1 cellular context compared by ENCODE assay signal in the genomic region with DNA sequence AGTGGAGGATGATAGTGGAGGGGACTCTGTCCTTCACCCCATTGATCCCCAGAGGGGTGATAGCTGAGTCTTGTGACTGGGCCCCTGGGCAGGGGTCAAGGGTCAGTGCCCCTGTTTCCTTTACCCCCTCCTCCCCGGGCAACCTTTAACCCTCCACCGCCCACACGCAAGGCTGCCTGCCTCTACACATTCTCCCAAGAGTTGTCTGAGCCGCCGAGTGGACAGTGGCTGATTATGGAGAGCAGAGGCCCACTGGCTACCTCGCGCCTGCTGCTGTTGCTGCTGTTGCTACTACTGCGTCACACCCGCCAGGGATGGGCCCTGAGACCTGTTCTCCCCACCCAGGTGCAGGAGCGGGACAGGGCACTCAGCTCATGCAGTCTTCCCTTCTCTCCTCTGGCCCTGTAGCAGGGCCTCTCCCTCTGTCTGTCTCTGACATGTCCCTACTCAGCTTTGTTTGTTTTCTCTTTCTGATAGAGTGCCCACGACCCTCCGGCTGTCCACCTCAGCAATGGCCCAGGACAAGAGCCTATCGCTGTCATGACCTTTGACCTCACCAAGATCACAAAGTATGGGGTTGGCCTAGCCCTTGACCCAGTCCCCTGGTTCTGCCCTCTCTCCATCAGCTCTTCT.
TF ChIP-seq lines count a peak whose summit lies in the region.

A gene with protein sequence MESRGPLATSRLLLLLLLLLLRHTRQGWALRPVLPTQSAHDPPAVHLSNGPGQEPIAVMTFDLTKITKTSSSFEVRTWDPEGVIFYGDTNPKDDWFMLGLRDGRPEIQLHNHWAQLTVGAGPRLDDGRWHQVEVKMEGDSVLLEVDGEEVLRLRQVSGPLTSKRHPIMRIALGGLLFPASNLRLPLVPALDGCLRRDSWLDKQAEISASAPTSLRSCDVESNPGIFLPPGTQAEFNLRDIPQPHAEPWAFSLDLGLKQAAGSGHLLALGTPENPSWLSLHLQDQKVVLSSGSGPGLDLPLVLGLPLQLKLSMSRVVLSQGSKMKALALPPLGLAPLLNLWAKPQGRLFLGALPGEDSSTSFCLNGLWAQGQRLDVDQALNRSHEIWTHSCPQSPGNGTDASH (plus strand): TSS at position 197 of the 633 bp plus-strand sequence. CDS start 38 bp downstream, at position 235.

TF ChIP-seq in HepG2, 621 proteins besides CTCF, POLR2A, EP300 and RAD21 (continued from another document and continues in another):
- TF ChIP-seq, protein P1, sequence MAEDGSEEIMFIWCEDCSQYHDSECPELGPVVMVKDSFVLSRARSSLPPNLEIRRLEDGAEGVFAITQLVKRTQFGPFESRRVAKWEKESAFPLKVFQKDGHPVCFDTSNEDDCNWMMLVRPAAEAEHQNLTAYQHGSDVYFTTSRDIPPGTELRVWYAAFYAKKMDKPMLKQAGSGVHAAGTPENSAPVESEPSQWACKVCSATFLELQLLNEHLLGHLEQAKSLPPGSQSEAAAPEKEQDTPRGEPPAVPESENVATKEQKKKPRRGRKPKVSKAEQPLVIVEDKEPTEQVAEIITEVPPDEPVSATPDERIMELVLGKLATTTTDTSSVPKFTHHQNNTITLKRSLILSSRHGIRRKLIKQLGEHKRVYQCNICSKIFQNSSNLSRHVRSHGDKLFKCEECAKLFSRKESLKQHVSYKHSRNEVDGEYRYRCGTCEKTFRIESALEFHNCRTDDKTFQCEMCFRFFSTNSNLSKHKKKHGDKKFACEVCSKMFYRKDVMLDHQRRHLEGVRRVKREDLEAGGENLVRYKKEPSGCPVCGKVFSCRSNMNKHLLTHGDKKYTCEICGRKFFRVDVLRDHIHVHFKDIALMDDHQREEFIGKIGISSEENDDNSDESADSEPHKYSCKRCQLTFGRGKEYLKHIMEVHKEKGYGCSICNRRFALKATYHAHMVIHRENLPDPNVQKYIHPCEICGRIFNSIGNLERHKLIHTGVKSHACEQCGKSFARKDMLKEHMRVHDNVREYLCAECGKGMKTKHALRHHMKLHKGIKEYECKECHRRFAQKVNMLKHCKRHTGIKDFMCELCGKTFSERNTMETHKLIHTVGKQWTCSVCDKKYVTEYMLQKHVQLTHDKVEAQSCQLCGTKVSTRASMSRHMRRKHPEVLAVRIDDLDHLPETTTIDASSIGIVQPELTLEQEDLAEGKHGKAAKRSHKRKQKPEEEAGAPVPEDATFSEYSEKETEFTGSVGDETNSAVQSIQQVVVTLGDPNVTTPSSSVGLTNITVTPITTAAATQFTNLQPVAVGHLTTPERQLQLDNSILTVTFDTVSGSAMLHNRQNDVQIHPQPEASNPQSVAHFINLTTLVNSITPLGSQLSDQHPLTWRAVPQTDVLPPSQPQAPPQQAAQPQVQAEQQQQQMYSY (CRISPR knock-in tag; IDR thresholded peaks at IDR 0.05): no peak
- no peak for TF ChIP-seq POLR2G (IDR thresholded peaks at IDR 0.05; ENCODE audit: low read depth, low read length)
- TF ChIP-seq EEA1 (CRISPR knock-in tag; IDR thresholded peaks at IDR 0.05; ENCODE audit: borderline replicate concordance): no peak
- TF ChIP-seq ZFP62 (CRISPR knock-in tag; IDR thresholded peaks at IDR 0.05): no peak
- no peak for TF ChIP-seq ZNF569 (CRISPR knock-in tag; IDR thresholded peaks at IDR 0.05; ENCODE audit: borderline replicate concordance)
- TF ChIP-seq, protein P2, sequence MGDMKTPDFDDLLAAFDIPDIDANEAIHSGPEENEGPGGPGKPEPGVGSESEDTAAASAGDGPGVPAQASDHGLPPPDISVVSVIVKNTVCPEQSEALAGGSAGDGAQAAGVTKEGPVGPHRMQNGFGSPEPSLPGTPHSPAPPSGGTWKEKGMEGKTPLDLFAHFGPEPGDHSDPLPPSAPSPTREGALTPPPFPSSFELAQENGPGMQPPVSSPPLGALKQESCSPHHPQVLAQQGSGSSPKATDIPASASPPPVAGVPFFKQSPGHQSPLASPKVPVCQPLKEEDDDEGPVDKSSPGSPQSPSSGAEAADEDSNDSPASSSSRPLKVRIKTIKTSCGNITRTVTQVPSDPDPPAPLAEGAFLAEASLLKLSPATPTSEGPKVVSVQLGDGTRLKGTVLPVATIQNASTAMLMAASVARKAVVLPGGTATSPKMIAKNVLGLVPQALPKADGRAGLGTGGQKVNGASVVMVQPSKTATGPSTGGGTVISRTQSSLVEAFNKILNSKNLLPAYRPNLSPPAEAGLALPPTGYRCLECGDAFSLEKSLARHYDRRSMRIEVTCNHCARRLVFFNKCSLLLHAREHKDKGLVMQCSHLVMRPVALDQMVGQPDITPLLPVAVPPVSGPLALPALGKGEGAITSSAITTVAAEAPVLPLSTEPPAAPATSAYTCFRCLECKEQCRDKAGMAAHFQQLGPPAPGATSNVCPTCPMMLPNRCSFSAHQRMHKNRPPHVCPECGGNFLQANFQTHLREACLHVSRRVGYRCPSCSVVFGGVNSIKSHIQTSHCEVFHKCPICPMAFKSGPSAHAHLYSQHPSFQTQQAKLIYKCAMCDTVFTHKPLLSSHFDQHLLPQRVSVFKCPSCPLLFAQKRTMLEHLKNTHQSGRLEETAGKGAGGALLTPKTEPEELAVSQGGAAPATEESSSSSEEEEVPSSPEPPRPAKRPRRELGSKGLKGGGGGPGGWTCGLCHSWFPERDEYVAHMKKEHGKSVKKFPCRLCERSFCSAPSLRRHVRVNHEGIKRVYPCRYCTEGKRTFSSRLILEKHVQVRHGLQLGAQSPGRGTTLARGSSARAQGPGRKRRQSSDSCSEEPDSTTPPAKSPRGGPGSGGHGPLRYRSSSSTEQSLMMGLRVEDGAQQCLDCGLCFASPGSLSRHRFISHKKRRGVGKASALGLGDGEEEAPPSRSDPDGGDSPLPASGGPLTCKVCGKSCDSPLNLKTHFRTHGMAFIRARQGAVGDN (CRISPR knock-in tag; IDR thresholded peaks at IDR 0.05): peak; percentile 87
- TF ChIP-seq, protein P3, sequence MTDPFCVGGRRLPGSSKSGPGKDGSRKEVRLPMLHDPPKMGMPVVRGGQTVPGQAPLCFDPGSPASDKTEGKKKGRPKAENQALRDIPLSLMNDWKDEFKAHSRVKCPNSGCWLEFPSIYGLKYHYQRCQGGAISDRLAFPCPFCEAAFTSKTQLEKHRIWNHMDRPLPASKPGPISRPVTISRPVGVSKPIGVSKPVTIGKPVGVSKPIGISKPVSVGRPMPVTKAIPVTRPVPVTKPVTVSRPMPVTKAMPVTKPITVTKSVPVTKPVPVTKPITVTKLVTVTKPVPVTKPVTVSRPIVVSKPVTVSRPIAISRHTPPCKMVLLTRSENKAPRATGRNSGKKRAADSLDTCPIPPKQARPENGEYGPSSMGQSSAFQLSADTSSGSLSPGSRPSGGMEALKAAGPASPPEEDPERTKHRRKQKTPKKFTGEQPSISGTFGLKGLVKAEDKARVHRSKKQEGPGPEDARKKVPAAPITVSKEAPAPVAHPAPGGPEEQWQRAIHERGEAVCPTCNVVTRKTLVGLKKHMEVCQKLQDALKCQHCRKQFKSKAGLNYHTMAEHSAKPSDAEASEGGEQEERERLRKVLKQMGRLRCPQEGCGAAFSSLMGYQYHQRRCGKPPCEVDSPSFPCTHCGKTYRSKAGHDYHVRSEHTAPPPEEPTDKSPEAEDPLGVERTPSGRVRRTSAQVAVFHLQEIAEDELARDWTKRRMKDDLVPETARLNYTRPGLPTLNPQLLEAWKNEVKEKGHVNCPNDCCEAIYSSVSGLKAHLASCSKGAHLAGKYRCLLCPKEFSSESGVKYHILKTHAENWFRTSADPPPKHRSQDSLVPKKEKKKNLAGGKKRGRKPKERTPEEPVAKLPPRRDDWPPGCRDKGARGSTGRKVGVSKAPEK (CRISPR knock-in tag; IDR thresholded peaks at IDR 0.05; ENCODE audit: borderline replicate concordance): no peak
- TF ChIP-seq, protein P4, sequence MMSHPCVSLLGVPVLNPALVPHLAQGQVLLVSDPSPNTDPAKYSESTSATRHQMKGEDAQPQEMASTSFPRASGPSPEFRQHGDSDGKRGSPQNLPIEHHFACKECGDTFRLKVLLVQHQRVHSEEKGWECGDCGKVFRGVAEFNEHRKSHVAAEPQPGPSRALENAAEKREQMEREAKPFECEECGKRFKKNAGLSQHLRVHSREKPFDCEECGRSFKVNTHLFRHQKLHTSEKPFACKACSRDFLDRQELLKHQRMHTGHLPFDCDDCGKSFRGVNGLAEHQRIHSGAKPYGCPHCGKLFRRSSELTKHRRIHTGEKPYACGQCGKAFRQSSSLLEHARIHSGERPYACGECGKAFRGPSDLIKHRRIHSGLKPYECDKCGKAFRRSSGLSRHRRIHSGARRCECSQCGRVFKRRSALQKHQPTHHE (CRISPR knock-in tag; IDR thresholded peaks at IDR 0.05; ENCODE audit: borderline replicate concordance): no peak
- no peak for TF ChIP-seq HMG20A (CRISPR knock-in tag; IDR thresholded peaks at IDR 0.05; ENCODE audit: borderline replicate concordance)
- no peak for TF ChIP-seq ZNF546 (CRISPR knock-in tag; conservative IDR thresholded peaks at IDR 0.05)
- TF ChIP-seq PHF20 (CRISPR knock-in tag; IDR thresholded peaks at IDR 0.05): no peak
- TF ChIP-seq ZNF781 (CRISPR knock-in tag; IDR thresholded peaks at IDR 0.05; ENCODE audit: borderline replicate concordance, not compliant biosample characterization): no peak
- TF ChIP-seq, protein P5, sequence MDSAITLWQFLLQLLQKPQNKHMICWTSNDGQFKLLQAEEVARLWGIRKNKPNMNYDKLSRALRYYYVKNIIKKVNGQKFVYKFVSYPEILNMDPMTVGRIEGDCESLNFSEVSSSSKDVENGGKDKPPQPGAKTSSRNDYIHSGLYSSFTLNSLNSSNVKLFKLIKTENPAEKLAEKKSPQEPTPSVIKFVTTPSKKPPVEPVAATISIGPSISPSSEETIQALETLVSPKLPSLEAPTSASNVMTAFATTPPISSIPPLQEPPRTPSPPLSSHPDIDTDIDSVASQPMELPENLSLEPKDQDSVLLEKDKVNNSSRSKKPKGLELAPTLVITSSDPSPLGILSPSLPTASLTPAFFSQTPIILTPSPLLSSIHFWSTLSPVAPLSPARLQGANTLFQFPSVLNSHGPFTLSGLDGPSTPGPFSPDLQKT (CRISPR knock-in tag; IDR thresholded peaks at IDR 0.05; ENCODE audit: borderline replicate concordance): no peak
- TF ChIP-seq HNF4G (IDR thresholded peaks at IDR 0.05; ENCODE audit: borderline replicate concordance, low read depth, low read length): peak; percentile 86
- TF ChIP-seq HNF4G (CRISPR knock-in tag; IDR thresholded peaks at IDR 0.05; ENCODE audit: borderline replicate concordance, low read depth): peak; percentile 59; the same call in 1 of the 2 replicates
- TF ChIP-seq, protein P6, sequence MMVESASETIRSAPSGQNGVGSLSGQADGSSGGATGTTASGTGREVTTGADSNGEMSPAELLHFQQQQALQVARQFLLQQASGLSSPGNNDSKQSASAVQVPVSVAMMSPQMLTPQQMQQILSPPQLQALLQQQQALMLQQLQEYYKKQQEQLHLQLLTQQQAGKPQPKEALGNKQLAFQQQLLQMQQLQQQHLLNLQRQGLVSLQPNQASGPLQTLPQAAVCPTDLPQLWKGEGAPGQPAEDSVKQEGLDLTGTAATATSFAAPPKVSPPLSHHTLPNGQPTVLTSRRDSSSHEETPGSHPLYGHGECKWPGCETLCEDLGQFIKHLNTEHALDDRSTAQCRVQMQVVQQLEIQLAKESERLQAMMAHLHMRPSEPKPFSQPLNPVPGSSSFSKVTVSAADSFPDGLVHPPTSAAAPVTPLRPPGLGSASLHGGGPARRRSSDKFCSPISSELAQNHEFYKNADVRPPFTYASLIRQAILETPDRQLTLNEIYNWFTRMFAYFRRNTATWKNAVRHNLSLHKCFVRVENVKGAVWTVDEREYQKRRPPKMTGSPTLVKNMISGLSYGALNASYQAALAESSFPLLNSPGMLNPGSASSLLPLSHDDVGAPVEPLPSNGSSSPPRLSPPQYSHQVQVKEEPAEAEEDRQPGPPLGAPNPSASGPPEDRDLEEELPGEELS (CRISPR knock-in tag; IDR thresholded peaks at IDR 0.05): no peak; the same call in 1 of the 2 replicates
- no peak for TF ChIP-seq ZNF775 (CRISPR knock-in tag; IDR thresholded peaks at IDR 0.05; ENCODE audit: borderline replicate concordance)
- no peak for TF ChIP-seq MLLT10 (CRISPR knock-in tag; IDR thresholded peaks at IDR 0.05)
- TF ChIP-seq THYN1 (CRISPR knock-in tag; IDR thresholded peaks at IDR 0.05; ENCODE audit: borderline replicate concordance, low read depth): no peak
- TF ChIP-seq ZFP82 (CRISPR knock-in tag; IDR thresholded peaks at IDR 0.05; ENCODE audit: borderline replicate concordance): no peak
- TF ChIP-seq, protein P7, sequence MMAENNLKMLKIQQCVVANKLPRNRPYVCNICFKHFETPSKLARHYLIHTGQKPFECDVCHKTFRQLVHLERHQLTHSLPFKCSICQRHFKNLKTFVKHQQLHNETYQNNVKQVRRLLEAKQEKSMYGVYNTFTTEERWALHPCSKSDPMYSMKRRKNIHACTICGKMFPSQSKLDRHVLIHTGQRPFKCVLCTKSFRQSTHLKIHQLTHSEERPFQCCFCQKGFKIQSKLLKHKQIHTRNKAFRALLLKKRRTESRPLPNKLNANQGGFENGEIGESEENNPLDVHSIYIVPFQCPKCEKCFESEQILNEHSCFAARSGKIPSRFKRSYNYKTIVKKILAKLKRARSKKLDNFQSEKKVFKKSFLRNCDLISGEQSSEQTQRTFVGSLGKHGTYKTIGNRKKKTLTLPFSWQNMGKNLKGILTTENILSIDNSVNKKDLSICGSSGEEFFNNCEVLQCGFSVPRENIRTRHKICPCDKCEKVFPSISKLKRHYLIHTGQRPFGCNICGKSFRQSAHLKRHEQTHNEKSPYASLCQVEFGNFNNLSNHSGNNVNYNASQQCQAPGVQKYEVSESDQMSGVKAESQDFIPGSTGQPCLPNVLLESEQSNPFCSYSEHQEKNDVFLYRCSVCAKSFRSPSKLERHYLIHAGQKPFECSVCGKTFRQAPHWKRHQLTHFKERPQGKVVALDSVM (CRISPR knock-in tag; IDR thresholded peaks at IDR 0.05): peak; percentile 52; the same call in 1 of the 2 replicates
- TF ChIP-seq SP2 (CRISPR knock-in tag; IDR thresholded peaks at IDR 0.05): no peak
- 0 out of 2 replicates have a peak, but pooled peaks have one; percentile 28 for TF ChIP-seq ZNF33B (CRISPR knock-in tag; IDR thresholded peaks at IDR 0.05)
- TF ChIP-seq, protein P8, sequence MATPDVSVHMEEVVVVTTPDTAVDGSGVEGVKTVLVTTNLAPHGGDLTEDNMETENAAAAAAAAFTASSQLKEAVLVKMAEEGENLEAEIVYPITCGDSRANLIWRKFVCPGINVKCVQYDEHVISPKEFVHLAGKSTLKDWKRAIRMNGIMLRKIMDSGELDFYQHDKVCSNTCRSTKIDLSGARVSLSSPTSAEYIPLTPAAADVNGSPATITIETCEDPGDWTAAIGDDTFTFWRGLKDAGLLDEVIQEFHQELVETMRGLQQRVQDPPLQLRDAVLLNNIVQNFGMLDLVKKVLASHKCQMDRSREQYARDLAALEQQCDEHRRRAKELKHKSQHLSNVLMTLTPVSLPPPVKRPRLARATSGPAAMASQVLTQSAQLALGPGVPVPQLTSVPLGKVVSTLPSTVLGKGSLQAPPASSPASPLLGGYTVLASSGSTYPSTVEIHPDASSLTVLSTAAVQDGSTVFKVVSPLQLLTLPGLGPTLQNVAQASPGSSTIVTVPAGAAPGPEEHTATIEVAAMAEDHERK (CRISPR knock-in tag; IDR thresholded peaks at IDR 0.05; ENCODE audit: low read depth): no peak
- TF ChIP-seq GLI4 (CRISPR knock-in tag; IDR thresholded peaks at IDR 0.05; ENCODE audit: borderline replicate concordance): no peak
- no peak for TF ChIP-seq KDM4B (CRISPR knock-in tag; IDR thresholded peaks at IDR 0.05)
- TF ChIP-seq, protein P9, sequence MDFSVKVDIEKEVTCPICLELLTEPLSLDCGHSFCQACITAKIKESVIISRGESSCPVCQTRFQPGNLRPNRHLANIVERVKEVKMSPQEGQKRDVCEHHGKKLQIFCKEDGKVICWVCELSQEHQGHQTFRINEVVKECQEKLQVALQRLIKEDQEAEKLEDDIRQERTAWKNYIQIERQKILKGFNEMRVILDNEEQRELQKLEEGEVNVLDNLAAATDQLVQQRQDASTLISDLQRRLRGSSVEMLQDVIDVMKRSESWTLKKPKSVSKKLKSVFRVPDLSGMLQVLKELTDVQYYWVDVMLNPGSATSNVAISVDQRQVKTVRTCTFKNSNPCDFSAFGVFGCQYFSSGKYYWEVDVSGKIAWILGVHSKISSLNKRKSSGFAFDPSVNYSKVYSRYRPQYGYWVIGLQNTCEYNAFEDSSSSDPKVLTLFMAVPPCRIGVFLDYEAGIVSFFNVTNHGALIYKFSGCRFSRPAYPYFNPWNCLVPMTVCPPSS (IDR thresholded peaks at IDR 0.05): no peak
- no peak for TF ChIP-seq ELF3 (CRISPR knock-in tag; IDR thresholded peaks at IDR 0.05)
- TF ChIP-seq GTF2F1 (IDR thresholded peaks at IDR 0.05; ENCODE audit: low read length): no peak
